Comparison of ENCODE assay signal across 5 cellular contexts in genomic region chrX:52568146-52568545, GRCh38. TPM values are rescaled to one million over a fixed set of nuclear protein-coding genes. Genes with fewer than 3 reads are reported as not detected.
"Had no signal": no experiment of that assay in that cellular context is flagged by ENCODE, and none has a peak within 500 bp of the region (broad histone marks: within the 10 kb centered on the region; RNA-seq: fewer than 3 reads in every experiment).

No MANE protein-coding gene starts in this region.

RNA-seq across cellular contexts. Expression of gene XAGE1B, which starts 51.3 kb away (rescaled TPM):
- total RNA-seq: GM23338, H4, H7, HFFc6, IMR-90 had no signal
- polyA plus RNA-seq: GM23338, IMR-90 had no signal
